Comparison of ENCODE assay signal across 1 cellular context in the genomic region with DNA sequence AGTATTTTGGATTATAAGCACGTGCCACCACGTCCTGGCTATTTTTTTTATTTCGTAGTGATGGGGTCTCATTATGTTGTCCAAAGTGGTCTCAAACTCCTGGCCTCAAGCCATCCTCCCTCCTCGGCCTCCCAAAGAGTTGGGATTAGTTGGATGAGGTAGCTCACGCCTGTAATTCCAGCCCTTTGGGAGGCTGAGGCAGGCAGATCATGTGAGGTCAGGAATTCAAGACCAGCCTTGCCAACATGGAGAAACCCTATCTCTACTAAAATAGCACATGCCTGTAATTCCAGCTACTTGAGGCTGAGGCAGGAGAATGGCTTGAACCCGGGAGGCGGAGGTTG.
TF ChIP-seq lines count a peak whose summit lies in the region.

No MANE protein-coding gene starts in this region.

TF ChIP-seq in HepG2, 621 proteins besides CTCF, POLR2A, EP300 and RAD21:
- no peak for TF ChIP-seq HOXA7 (CRISPR knock-in tag; IDR thresholded peaks at IDR 0.05)
- TF ChIP-seq HES4 (CRISPR knock-in tag; IDR thresholded peaks at IDR 0.05; ENCODE audit: borderline replicate concordance) = no peak
- TF ChIP-seq ELF1 (CRISPR knock-in tag; IDR thresholded peaks at IDR 0.05) = no peak
- TF ChIP-seq, protein P1, sequence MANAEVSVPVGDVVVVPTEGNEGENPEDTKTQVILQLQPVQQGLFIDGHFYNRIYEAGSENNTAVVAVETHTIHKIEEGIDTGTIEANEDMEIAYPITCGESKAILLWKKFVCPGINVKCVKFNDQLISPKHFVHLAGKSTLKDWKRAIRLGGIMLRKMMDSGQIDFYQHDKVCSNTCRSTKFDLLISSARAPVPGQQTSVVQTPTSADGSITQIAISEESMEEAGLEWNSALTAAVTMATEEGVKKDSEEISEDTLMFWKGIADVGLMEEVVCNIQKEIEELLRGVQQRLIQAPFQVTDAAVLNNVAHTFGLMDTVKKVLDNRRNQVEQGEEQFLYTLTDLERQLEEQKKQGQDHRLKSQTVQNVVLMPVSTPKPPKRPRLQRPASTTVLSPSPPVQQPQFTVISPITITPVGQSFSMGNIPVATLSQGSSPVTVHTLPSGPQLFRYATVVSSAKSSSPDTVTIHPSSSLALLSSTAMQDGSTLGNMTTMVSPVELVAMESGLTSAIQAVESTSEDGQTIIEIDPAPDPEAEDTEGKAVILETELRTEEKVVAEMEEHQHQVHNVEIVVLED (CRISPR knock-in tag; IDR thresholded peaks at IDR 0.05; ENCODE audit: borderline replicate concordance) = no peak
- TF ChIP-seq, protein P2, sequence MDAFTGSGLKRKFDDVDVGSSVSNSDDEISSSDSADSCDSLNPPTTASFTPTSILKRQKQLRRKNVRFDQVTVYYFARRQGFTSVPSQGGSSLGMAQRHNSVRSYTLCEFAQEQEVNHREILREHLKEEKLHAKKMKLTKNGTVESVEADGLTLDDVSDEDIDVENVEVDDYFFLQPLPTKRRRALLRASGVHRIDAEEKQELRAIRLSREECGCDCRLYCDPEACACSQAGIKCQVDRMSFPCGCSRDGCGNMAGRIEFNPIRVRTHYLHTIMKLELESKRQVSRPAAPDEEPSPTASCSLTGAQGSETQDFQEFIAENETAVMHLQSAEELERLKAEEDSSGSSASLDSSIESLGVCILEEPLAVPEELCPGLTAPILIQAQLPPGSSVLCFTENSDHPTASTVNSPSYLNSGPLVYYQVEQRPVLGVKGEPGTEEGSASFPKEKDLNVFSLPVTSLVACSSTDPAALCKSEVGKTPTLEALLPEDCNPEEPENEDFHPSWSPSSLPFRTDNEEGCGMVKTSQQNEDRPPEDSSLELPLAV (CRISPR knock-in tag; conservative IDR thresholded peaks at IDR 0.05; ENCODE audit: low read depth) = no peak
- no peak for TF ChIP-seq JUND (CRISPR knock-in tag; IDR thresholded peaks at IDR 0.05)
- TF ChIP-seq, protein P3, sequence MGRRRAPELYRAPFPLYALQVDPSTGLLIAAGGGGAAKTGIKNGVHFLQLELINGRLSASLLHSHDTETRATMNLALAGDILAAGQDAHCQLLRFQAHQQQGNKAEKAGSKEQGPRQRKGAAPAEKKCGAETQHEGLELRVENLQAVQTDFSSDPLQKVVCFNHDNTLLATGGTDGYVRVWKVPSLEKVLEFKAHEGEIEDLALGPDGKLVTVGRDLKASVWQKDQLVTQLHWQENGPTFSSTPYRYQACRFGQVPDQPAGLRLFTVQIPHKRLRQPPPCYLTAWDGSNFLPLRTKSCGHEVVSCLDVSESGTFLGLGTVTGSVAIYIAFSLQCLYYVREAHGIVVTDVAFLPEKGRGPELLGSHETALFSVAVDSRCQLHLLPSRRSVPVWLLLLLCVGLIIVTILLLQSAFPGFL (CRISPR knock-in tag; IDR thresholded peaks at IDR 0.05) = no peak
- no peak for TF ChIP-seq ZC3H4 (CRISPR knock-in tag; IDR thresholded peaks at IDR 0.05; ENCODE audit: borderline replicate concordance)
- TF ChIP-seq, protein P4, sequence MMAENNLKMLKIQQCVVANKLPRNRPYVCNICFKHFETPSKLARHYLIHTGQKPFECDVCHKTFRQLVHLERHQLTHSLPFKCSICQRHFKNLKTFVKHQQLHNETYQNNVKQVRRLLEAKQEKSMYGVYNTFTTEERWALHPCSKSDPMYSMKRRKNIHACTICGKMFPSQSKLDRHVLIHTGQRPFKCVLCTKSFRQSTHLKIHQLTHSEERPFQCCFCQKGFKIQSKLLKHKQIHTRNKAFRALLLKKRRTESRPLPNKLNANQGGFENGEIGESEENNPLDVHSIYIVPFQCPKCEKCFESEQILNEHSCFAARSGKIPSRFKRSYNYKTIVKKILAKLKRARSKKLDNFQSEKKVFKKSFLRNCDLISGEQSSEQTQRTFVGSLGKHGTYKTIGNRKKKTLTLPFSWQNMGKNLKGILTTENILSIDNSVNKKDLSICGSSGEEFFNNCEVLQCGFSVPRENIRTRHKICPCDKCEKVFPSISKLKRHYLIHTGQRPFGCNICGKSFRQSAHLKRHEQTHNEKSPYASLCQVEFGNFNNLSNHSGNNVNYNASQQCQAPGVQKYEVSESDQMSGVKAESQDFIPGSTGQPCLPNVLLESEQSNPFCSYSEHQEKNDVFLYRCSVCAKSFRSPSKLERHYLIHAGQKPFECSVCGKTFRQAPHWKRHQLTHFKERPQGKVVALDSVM (CRISPR knock-in tag; IDR thresholded peaks at IDR 0.05) = peak; percentile 84; the same call in 1 of the 2 replicates
- no peak for TF ChIP-seq ZNF768 (CRISPR knock-in tag; IDR thresholded peaks at IDR 0.05)
- TF ChIP-seq ZNF12 (CRISPR knock-in tag; IDR thresholded peaks at IDR 0.05) = no peak
- no peak for TF ChIP-seq CBX5 (CRISPR knock-in tag; IDR thresholded peaks at IDR 0.05; ENCODE audit: borderline replicate concordance)
- TF ChIP-seq ZNF816 (CRISPR knock-in tag; IDR thresholded peaks at IDR 0.05; ENCODE audit: borderline replicate concordance) = 0 out of 2 replicates have a peak, but pooled peaks have one; percentile 42
- TF ChIP-seq, protein P5, sequence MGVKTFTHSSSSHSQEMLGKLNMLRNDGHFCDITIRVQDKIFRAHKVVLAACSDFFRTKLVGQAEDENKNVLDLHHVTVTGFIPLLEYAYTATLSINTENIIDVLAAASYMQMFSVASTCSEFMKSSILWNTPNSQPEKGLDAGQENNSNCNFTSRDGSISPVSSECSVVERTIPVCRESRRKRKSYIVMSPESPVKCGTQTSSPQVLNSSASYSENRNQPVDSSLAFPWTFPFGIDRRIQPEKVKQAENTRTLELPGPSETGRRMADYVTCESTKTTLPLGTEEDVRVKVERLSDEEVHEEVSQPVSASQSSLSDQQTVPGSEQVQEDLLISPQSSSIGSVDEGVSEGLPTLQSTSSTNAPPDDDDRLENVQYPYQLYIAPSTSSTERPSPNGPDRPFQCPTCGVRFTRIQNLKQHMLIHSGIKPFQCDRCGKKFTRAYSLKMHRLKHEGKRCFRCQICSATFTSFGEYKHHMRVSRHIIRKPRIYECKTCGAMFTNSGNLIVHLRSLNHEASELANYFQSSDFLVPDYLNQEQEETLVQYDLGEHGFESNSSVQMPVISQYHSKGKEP (CRISPR knock-in tag; IDR thresholded peaks at IDR 0.05) = no peak
- TF ChIP-seq, protein P6, sequence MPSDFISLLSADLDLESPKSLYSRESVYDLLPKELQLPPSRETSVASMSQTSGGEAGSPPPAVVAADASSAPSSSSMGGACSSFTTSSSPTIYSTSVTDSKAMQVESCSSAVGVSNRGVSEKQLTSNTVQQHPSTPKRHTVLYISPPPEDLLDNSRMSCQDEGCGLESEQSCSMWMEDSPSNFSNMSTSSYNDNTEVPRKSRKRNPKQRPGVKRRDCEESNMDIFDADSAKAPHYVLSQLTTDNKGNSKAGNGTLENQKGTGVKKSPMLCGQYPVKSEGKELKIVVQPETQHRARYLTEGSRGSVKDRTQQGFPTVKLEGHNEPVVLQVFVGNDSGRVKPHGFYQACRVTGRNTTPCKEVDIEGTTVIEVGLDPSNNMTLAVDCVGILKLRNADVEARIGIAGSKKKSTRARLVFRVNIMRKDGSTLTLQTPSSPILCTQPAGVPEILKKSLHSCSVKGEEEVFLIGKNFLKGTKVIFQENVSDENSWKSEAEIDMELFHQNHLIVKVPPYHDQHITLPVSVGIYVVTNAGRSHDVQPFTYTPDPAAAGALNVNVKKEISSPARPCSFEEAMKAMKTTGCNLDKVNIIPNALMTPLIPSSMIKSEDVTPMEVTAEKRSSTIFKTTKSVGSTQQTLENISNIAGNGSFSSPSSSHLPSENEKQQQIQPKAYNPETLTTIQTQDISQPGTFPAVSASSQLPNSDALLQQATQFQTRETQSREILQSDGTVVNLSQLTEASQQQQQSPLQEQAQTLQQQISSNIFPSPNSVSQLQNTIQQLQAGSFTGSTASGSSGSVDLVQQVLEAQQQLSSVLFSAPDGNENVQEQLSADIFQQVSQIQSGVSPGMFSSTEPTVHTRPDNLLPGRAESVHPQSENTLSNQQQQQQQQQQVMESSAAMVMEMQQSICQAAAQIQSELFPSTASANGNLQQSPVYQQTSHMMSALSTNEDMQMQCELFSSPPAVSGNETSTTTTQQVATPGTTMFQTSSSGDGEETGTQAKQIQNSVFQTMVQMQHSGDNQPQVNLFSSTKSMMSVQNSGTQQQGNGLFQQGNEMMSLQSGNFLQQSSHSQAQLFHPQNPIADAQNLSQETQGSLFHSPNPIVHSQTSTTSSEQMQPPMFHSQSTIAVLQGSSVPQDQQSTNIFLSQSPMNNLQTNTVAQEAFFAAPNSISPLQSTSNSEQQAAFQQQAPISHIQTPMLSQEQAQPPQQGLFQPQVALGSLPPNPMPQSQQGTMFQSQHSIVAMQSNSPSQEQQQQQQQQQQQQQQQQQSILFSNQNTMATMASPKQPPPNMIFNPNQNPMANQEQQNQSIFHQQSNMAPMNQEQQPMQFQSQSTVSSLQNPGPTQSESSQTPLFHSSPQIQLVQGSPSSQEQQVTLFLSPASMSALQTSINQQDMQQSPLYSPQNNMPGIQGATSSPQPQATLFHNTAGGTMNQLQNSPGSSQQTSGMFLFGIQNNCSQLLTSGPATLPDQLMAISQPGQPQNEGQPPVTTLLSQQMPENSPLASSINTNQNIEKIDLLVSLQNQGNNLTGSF (CRISPR knock-in tag; IDR thresholded peaks at IDR 0.05) = no peak
- TF ChIP-seq, protein P7, sequence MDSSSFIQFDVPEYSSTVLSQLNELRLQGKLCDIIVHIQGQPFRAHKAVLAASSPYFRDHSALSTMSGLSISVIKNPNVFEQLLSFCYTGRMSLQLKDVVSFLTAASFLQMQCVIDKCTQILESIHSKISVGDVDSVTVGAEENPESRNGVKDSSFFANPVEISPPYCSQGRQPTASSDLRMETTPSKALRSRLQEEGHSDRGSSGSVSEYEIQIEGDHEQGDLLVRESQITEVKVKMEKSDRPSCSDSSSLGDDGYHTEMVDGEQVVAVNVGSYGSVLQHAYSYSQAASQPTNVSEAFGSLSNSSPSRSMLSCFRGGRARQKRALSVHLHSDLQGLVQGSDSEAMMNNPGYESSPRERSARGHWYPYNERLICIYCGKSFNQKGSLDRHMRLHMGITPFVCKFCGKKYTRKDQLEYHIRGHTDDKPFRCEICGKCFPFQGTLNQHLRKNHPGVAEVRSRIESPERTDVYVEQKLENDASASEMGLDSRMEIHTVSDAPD (CRISPR knock-in tag; IDR thresholded peaks at IDR 0.05) = no peak
- TF ChIP-seq PHF8 (CRISPR knock-in tag; IDR thresholded peaks at IDR 0.05) = no peak
